Comparison of ENCODE assay signal across 17 cellular contexts in the genomic region with DNA sequence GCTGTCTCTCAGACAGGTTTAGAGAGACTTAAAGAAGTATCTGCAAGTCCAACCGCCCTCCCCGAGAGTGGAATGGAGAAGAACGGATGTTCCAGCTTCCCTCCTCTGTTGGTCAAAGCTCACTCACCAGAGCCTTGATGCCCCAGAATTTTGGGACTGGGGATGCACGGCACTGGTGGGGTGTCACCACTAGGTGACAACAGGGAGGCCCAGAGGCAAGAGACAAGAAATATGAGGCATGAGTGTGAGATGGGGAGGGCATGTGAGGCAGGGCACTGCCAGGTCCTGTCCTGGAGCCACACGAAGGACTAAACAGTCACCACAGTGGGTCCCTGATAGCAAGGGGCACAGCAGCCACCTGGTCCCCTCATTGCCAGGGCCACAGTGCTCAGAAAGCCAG. TPM values are rescaled to one million over a fixed set of nuclear protein-coding genes. Genes with fewer than 3 reads are reported as not detected.
DNase-seq lines count a peak whose midpoint lies in the region; ATAC-seq, FAIRE-seq and TF ChIP-seq lines count a peak whose summit lies in the region.
"Had no signal": no experiment of that assay in that cellular context is flagged by ENCODE, and none has a peak within 500 bp of the region (broad histone marks: within the 10 kb centered on the region; RNA-seq: fewer than 3 reads in every experiment).

No MANE protein-coding gene starts in this region.

- no peak for TF ChIP-seq RAD21 in HepG2 (CRISPR knock-in tag; IDR thresholded peaks at IDR 0.05)

- ATAC-seq in HepG2, result peak; percentile 45; the same call in 2 of the 3 replicates
- no peak for ATAC-seq in right lobe of liver
- ATAC-seq in stimulated activated memory B cell treated with anti-CD40 and anti-IgM and Interleukin-4, amounts not matched to agents 10 μg/mL and 1 μg/mL and 100 μg/mL, for 72 hours, result no peak
- ATAC-seq: PC-3 had no signal

- in situ Hi-C loops in HepG2 (cut with HindIII; ENCODE audit: extremely low pct_ligation_motif_present, low pct_unique_long_range_greater_than_20kb), result no loop called here

- H2AFZ ChIP-seq in HepG2 (ENCODE audit: low read length), result no peak overlapping the region

- H3K9ac ChIP-seq in HepG2 (ENCODE audit: insufficient read depth, low read depth, low read length), result no peak overlapping the region

- peaks cover 41% of the 10 kb centered on the region for H3K4me1 ChIP-seq in HepG2 (ENCODE audit: insufficient read depth, low read length)
- H3K4me1 ChIP-seq in right lobe of liver, result no peaks in the 10 kb centered on the region
- H3K4me1 ChIP-seq: SJSA1 had no signal

- no peak overlapping the region for H3K4me2 ChIP-seq in HepG2 (ENCODE audit: low read depth, low read length)

- no peak overlapping the region for H3K4me3 ChIP-seq in HepG2 (replicated peaks in 1 of 3; ENCODE audit: insufficient read depth in 1 of 3, low read depth in 2 of 3, low read length in 3 of 3)
- no peak overlapping the region for H3K4me3 ChIP-seq in right lobe of liver
- H3K4me3 ChIP-seq: HAP-1, SJSA1 had no signal

- H3K27me3 Mint-ChIP-seq in stimulated activated memory B cell treated with anti-CD40 and anti-IgM and Interleukin-4, amounts not matched to agents 10 μg/mL and 1 μg/mL and 100 μg/mL, for 72 hours, result no peaks in the 10 kb centered on the region

- TF ChIP-seq POLR2A in HepG2 (IDR thresholded peaks at IDR 0.05; ENCODE audit: insufficient read depth in 1 of 2, low read depth in 2 of 2, low read length in 2 of 2), result no peak
- TF ChIP-seq POLR2A in right lobe of liver (IDR thresholded peaks at IDR 0.05), result no peak

- no peak overlapping the region for H3K27ac ChIP-seq in HepG2 (ENCODE audit: extremely low read length, insufficient read depth, low read length)
- no peak overlapping the region for H3K27ac ChIP-seq in right lobe of liver
- peak overlapping the region; percentile 75 for H3K27ac ChIP-seq in angular gyrus (ENCODE audit: low read depth, low read length)
- H3K27ac ChIP-seq: SJSA1 had no signal

- peaks cover 0 to 11% of the 10 kb centered on the region in 2 experiments; a peak in 3 of 5 replicates for H3K27me3 ChIP-seq in HepG2 (ENCODE audit: control insufficient read depth in 1 of 2, insufficient read depth in 2 of 2, low read length in 2 of 2)
- no peaks in the 10 kb centered on the region for H3K27me3 ChIP-seq in right lobe of liver
- H3K27me3 ChIP-seq: SJSA1 had no signal

- no peaks in the 10 kb centered on the region for H3K4me1 Mint-ChIP-seq in stimulated activated memory B cell treated with anti-CD40 and anti-IgM and Interleukin-4, amounts not matched to agents 10 μg/mL and 1 μg/mL and 100 μg/mL, for 72 hours

- no peaks in the 10 kb centered on the region for H4K20me1 ChIP-seq in HepG2 (ENCODE audit: insufficient read depth, low read length)

- WGBS in HepG2 (ENCODE audit: low lambda C conversion rate), result 79% methylated on average over 5 of the region's 5 CpGs
- 90% methylated on average over 2 of the region's 5 CpGs for WGBS in right lobe of liver (ENCODE audit: insufficient coverage, low coverage, low lambda C conversion rate, missing lambda C conversion rate)

- no peak overlapping the region for H3K4me3 Mint-ChIP-seq in stimulated activated memory B cell treated with anti-CD40 and anti-IgM and Interleukin-4, amounts not matched to agents 10 μg/mL and 1 μg/mL and 100 μg/mL, for 72 hours

- no peak overlapping the region for H3K27ac Mint-ChIP-seq in stimulated activated memory B cell treated with anti-CD40 and anti-IgM and Interleukin-4, amounts not matched to agents 10 μg/mL and 1 μg/mL and 100 μg/mL, for 72 hours

- no peak for DNase-seq in HepG2 (ENCODE audit: low spot score)
- DNase-seq in right lobe of liver, result no peak
- peak; percentile 20 for DNase-seq in globus pallidus (ENCODE audit: low spot score)
- no peak for DNase-seq in NCI-H345 (lab: John Stamatoyannopoulos, UW)
- no peak for DNase-seq in NCI-H524 (lab: John Stamatoyannopoulos, UW)
- no peak for DNase-seq in A172 (ENCODE audit: low spot score)
- DNase-seq: 8988T, NCI-H187 treated with DMSO at 0.1 percent for 48 hours, NCI-H2171, NCI-H446 treated with DMSO at 0.1 percent for 48 hours, NCI-H748 treated with DMSO at 0.1 percent for 48 hours, PC-3 had no signal

- intact Hi-C loops in HepG2 (cut with micrococcal nuclease; ENCODE audit: unreplicated experiment), result no loop called here
- intact Hi-C loops in right lobe of liver (cut with DNase I), result no loop called here

- H3K9me3 ChIP-seq in HepG2 (ENCODE audit: low read length) (no peaks in the 10 kb centered on the region), right lobe of liver (no peaks in the 10 kb centered on the region)
- H3K9me3 ChIP-seq: HAP-1, SJSA1 had no signal

- TF ChIP-seq CTCF in HepG2 (CRISPR knock-in tag; IDR thresholded peaks at IDR 0.05) (peak; percentile 31; the same call in 1 of the 2 replicates), right lobe of liver (IDR thresholded peaks at IDR 0.05) (no peak)

- POLR2A ChIA-PET in HepG2 (lab: Yijun Ruan, JAX), result no interaction called here

- no TSS peak for BruUV-seq in HepG2 (replicated peaks; lab: Mats Ljungman, UMichigan)

- FAIRE-seq in HepG2 (lab: Jason Lieb, UNC), result no peak
- FAIRE-seq: GM19239 had no signal

- no peaks in the 10 kb centered on the region for H3K36me3 ChIP-seq in HepG2 (replicated peaks in 1 of 2; ENCODE audit: control insufficient read depth in 1 of 2, insufficient read depth in 2 of 2, low read length in 2 of 2)
- H3K36me3 ChIP-seq in right lobe of liver, result no peaks in the 10 kb centered on the region
- H3K36me3 ChIP-seq: HAP-1, SJSA1 had no signal

- H3K36me3 Mint-ChIP-seq in stimulated activated memory B cell treated with anti-CD40 and anti-IgM and Interleukin-4, amounts not matched to agents 10 μg/mL and 1 μg/mL and 100 μg/mL, for 72 hours, result no peaks in the 10 kb centered on the region

- CTCF ChIA-PET in HepG2 (lab: Yijun Ruan, JAX; ENCODE audit: low intra/inter-chr PET ratio, low total read pairs), result no interaction called here

- no peaks in the 10 kb centered on the region for H3K79me2 ChIP-seq in HepG2 (ENCODE audit: insufficient read depth, low read length)

- TF ChIP-seq EP300 in HepG2 (IDR thresholded peaks at IDR 0.05; ENCODE audit: low read depth in 2 of 2, low read length in 2 of 2), result no peak
- TF ChIP-seq EP300 in HepG2 (CRISPR knock-in tag; IDR thresholded peaks at IDR 0.05; ENCODE audit: borderline replicate concordance), result no peak

- H3K9me3 Mint-ChIP-seq in stimulated activated memory B cell treated with anti-CD40 and anti-IgM and Interleukin-4, amounts not matched to agents 10 μg/mL and 1 μg/mL and 100 μg/mL, for 72 hours, result peaks cover 4% of the 10 kb centered on the region

TF ChIP-seq in HepG2, 621 proteins besides CTCF, POLR2A, EP300 and RAD21:
- TF ChIP-seq SMC3 (IDR thresholded peaks at IDR 0.05; ENCODE audit: low read length), result peak; percentile 30; the same call in 1 of the 2 replicates
- no peak for TF ChIP-seq ZNF260 (CRISPR knock-in tag; IDR thresholded peaks at IDR 0.05; ENCODE audit: borderline replicate concordance, low read depth)
- no peak for TF ChIP-seq ARNT2 (CRISPR knock-in tag; IDR thresholded peaks at IDR 0.05; ENCODE audit: low read depth)
- TF ChIP-seq, protein P1, sequence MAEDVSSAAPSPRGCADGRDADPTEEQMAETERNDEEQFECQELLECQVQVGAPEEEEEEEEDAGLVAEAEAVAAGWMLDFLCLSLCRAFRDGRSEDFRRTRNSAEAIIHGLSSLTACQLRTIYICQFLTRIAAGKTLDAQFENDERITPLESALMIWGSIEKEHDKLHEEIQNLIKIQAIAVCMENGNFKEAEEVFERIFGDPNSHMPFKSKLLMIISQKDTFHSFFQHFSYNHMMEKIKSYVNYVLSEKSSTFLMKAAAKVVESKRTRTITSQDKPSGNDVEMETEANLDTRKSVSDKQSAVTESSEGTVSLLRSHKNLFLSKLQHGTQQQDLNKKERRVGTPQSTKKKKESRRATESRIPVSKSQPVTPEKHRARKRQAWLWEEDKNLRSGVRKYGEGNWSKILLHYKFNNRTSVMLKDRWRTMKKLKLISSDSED (CRISPR knock-in tag; IDR thresholded peaks at IDR 0.05), result no peak
- TF ChIP-seq NR2F1 (CRISPR knock-in tag; IDR thresholded peaks at IDR 0.05), result no peak
- TF ChIP-seq GFI1 (CRISPR knock-in tag; IDR thresholded peaks at IDR 0.05; ENCODE audit: borderline replicate concordance), result no peak

RNA-seq across cellular contexts. Expression of a gene that starts 35.1 kb away (rescaled TPM):
- total RNA-seq in HepG2 (2016; rRNA removed; fragmentation: Illumina TruSeq; extraction: Trizol), result 34.6 and 44.3 TPM in 2 replicates
- 10.1 and 13.4 TPM in 2 replicates for total RNA-seq in HepG2 (2016; cell fraction: cytosol; rRNA removed; fragmentation: Illumina TruSeq; extraction: Trizol; ENCODE audit: low read depth)
- 33.4 and 38.6 TPM in 2 replicates for total RNA-seq in HepG2 (2016; cell fraction: insoluble cytoplasmic fraction; rRNA removed; fragmentation: Illumina TruSeq; extraction: Trizol)
- 23.4 and 24.2 TPM in 2 replicates for total RNA-seq in HepG2 (2016; cell fraction: membrane; rRNA removed; fragmentation: Illumina TruSeq; extraction: Trizol)
- 29.3 and 37.6 TPM in 2 replicates for total RNA-seq in HepG2 (2016; cell fraction: nucleus; rRNA removed; fragmentation: Illumina TruSeq; extraction: Trizol)
- 99.1 and 101 TPM in 2 replicates for polyA plus RNA-seq in HepG2 (2011; rRNA removed)
- polyA plus RNA-seq in HepG2 (2011; cell fraction: cytosol; rRNA removed), result 62.2 and 70.2 TPM in 2 replicates
- polyA plus RNA-seq in HepG2 (2011; cell fraction: nucleus; rRNA removed), result 57.3 and 58.3 TPM in 2 replicates
- 54.2 and 63.2 TPM in 2 replicates for polyA plus RNA-seq in HepG2 (2012)
- polyA plus RNA-seq in HepG2 (2016; cell fraction: cytosol; fragmentation: Illumina TruSeq; extraction: Trizol; ENCODE audit: low read depth), result 12.1 and 15.0 TPM in 2 replicates
- polyA plus RNA-seq in HepG2 (2016; cell fraction: insoluble cytoplasmic fraction; fragmentation: Illumina TruSeq; extraction: Trizol; ENCODE audit: low read depth), result 41.4 and 47.1 TPM in 2 replicates
- 16.0 and 16.3 TPM in 2 replicates for polyA plus RNA-seq in HepG2 (2016; cell fraction: membrane; fragmentation: Illumina TruSeq; extraction: Trizol; ENCODE audit: low read depth)
- 33.7 and 37.2 TPM in 2 replicates for polyA plus RNA-seq in HepG2 (2016; cell fraction: nucleus; fragmentation: Illumina TruSeq; extraction: Trizol; ENCODE audit: insufficient read depth, low read depth)
- polyA minus RNA-seq in HepG2 (2011; rRNA and poly(A)+ RNA removed; ENCODE audit: low replicate concordance), result 50.3 and 196 TPM in 2 replicates
- polyA minus RNA-seq in HepG2 (2011; cell fraction: cytosol; rRNA and poly(A)+ RNA removed), result 58.1 and 67.7 TPM in 2 replicates
- polyA minus RNA-seq in HepG2 (2011; cell fraction: nucleus; rRNA and poly(A)+ RNA removed), result 92.1 and 100 TPM in 2 replicates
- 10 to 100 TPM; 18.8 to 30.4 (median 26.3) TPM for total RNA-seq in right lobe of liver
- 53.3 and 56.4 TPM in 2 replicates for total RNA-seq in A172 (2014; rRNA removed; shearing (Covaris generic))
